Comparison of ENCODE assay signal across 10 cellular contexts in genomic region chr22:32558681-32559355, GRCh38.
A peak's percentile ranks its signal among the peaks of the same experiment; 100 is the strongest.
DNase-seq lines count a peak whose midpoint lies in the region; ATAC-seq and TF ChIP-seq lines count a peak whose summit lies in the region.
"Had no signal": no experiment of that assay in that cellular context is flagged by ENCODE, and none has a peak within 500 bp of the region (broad histone marks: within the 10 kb centered on the region; RNA-seq: fewer than 3 reads in every experiment).

No MANE protein-coding gene starts in this region.

- TF ChIP-seq CTCF in RWPE1 (conservative IDR thresholded peaks at IDR 0.05; ENCODE audit: low read depth), result no peak

- ATAC-seq in GM18873 (IDR thresholded peaks at IDR 0.05; ENCODE audit: low FRiP score, unreplicated experiment) (no peak), HG03045 (IDR thresholded peaks at IDR 0.05; ENCODE audit: unreplicated experiment) (no peak), GM21528 (IDR thresholded peaks at IDR 0.05; ENCODE audit: low FRiP score, unreplicated experiment) (no peak)

- H3K27ac ChIP-seq in RWPE1, result peak overlapping the region; percentile 79

- DNase-seq in EL (peak; percentile 91), RWPE1 (ENCODE audit: low spot score) (peak; percentile 90), fibroblast of peridontal ligament (ENCODE audit: extremely low read depth) (peak; percentile 60), renal cortical epithelial cell (ENCODE audit: low read depth) (peak; percentile 74), NOMO-1 treated with DMSO at 0.1 percent for 48 hours (lab: John Stamatoyannopoulos, UW; ENCODE audit: unreplicated experiment) (no peak)
- DNase-seq: H9; stimulated activated CD4-positive, alpha-beta T cell treated with anti-CD3 and anti-CD28 coated beads, Interleukin-2, amount 100 ng/mL, for 48 hours had no signal

- CTCF ChIA-PET in RWPE1 (lab: Yijun Ruan, JAX), result no interaction called here

- POLR2A ChIA-PET in RWPE1 (lab: Yijun Ruan, JAX; ENCODE audit: low non-redundant PET), result interaction anchor here (0.6 kb wide), 1 partner anchor 44 kb away, joined by 4 read pairs; no protein-coding TSS in a partner anchor
